Comparison of ENCODE assay signal across 18 cellular contexts in the genomic region with DNA sequence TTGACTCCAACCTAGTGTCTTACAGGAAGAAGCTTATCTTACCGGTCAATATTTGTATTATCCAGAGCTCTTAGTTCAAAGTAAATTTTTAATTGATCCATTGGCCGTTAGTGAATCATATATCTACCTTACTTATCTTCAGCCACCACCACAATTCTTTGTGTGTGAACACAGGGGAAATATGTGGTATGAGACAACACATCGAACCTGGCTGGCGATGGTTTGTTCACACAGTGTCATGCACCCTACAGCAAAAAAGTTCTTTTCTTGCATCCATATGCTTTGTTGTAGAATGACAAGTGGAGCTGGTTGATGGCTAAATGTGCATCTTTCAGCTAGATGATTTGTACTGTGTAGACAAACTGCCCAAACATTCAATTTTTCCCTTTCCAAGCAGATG.
"Had no signal": no experiment of that assay in that cellular context is flagged by ENCODE, and none has a peak within 500 bp of the region (broad histone marks: within the 10 kb centered on the region; RNA-seq: fewer than 3 reads in every experiment).

No MANE protein-coding gene starts in this region.

- ATAC-seq: activated naive CD4-positive, alpha-beta T cell treated with anti-CD3 and anti-CD28 coated beads, Interleukin-2, amount 50 U/mL, for 72 hours; gastroesophageal sphincter; heart left ventricle; naive thymus-derived CD4-positive, alpha-beta T cell had no signal

- H3K27me3 Mint-ChIP-seq: naive thymus-derived CD4-positive, alpha-beta T cell; stimulated activated naive CD8-positive, alpha-beta T cell treated with anti-CD3 and anti-CD28 coated beads, Interleukin-15, Interleukin-2, amounts not matched to agents 100 ng/mL and 50 ng/mL, for 24 hours had no signal

- H3K4me3 Mint-ChIP-seq: stimulated activated naive CD8-positive, alpha-beta T cell treated with anti-CD3 and anti-CD28 coated beads, Interleukin-15, Interleukin-2, amounts not matched to agents 100 ng/mL and 50 ng/mL, for 24 hours; T-helper 2 cell treated with Interferon-gamma antibody and Interleukin-4, amounts not matched to agents 5 μg/mL and 100 μg/mL, for 36 hours had no signal

- H2AFZ ChIP-seq: parathyroid adenoma had no signal

- H3K9ac ChIP-seq: parathyroid adenoma had no signal

- H3K9me3 Mint-ChIP-seq: naive thymus-derived CD4-positive, alpha-beta T cell; T-helper 2 cell treated with Interferon-gamma antibody and Interleukin-4, amounts not matched to agents 5 μg/mL and 100 μg/mL, for 36 hours had no signal

- H3K27me3 ChIP-seq: esophagus muscularis mucosa, gastroesophageal sphincter, heart left ventricle, tibial nerve had no signal

- H3K79me2 ChIP-seq: parathyroid adenoma had no signal

- H3K4me3 ChIP-seq: esophagus muscularis mucosa, gastroesophageal sphincter, heart left ventricle, left ventricle myocardium inferior, SK-N-MC, tibial nerve had no signal

- H3K9me3 ChIP-seq: esophagus muscularis mucosa, gastroesophageal sphincter, heart left ventricle, left ventricle myocardium inferior, tibial nerve had no signal

- H3K36me3 ChIP-seq: esophagus muscularis mucosa, gastroesophageal sphincter, heart left ventricle, left ventricle myocardium inferior, tibial nerve had no signal

- DNase-seq: activated CD4-positive, CD25-positive, alpha-beta regulatory T cell; activated effector memory CD4-positive, alpha-beta T cell treated with Interleukin-2 at 50 U/mL for 16 hours; amniotic stem cell; dermis blood vessel endothelial cell; effector memory CD4-positive, alpha-beta T cell; heart left ventricle; left ventricle myocardium inferior; mammary epithelial cell; naive thymus-derived CD4-positive, alpha-beta T cell; stimulated activated CD8-positive, alpha-beta memory T cell treated with anti-CD3 and anti-CD28 coated beads, Interleukin-4, amount 100 ng/mL, for 48 hours had no signal

- H3K27ac ChIP-seq: esophagus muscularis mucosa, gastroesophageal sphincter, heart left ventricle, left ventricle myocardium inferior, parathyroid adenoma, SK-N-MC, tibial nerve had no signal

- H3K4me1 ChIP-seq: parathyroid adenoma had no signal
